Comparison of ENCODE assay signal across 21 cellular contexts in genomic region chr14:106547735-106548550, GRCh38.
A peak's percentile ranks its signal among the peaks of the same experiment; 100 is the strongest.
DNase-seq lines count a peak whose midpoint lies in the region; ATAC-seq, FAIRE-seq and TF ChIP-seq lines count a peak whose summit lies in the region.
"Had no signal": no experiment of that assay in that cellular context is flagged by ENCODE, and none has a peak within 500 bp of the region (broad histone marks: within the 10 kb centered on the region; RNA-seq: fewer than 3 reads in every experiment).

No MANE protein-coding gene starts in this region.

- no peak overlapping the region for H3K4me3 ChIP-seq in HepG2 (replicated peaks in 1 of 3; ENCODE audit: insufficient read depth in 1 of 3, low read depth in 2 of 3, low read length in 3 of 3)
- H3K4me3 ChIP-seq in right lobe of liver: no peak overlapping the region
- no peak overlapping the region for H3K4me3 ChIP-seq in mesendoderm (ENCODE audit: low read length)
- no peak overlapping the region for H3K4me3 ChIP-seq in MM.1S (ENCODE audit: low read length)
- H3K4me3 ChIP-seq: Peyer's patch had no signal

- no peak overlapping the region for H3K18ac ChIP-seq in mesendoderm (ENCODE audit: low read length)

- no peak overlapping the region for H3K4ac ChIP-seq in mesendoderm (ENCODE audit: low read depth, low read length)

- H3K4me1 ChIP-seq in HepG2 (ENCODE audit: insufficient read depth, low read length): no peaks in the 10 kb centered on the region
- H3K4me1 ChIP-seq in right lobe of liver: no peaks in the 10 kb centered on the region
- no peaks in the 10 kb centered on the region for H3K4me1 ChIP-seq in mesendoderm (ENCODE audit: control insufficient read depth, low read depth, low read length)
- H3K4me1 ChIP-seq in MM.1S (ENCODE audit: low read length): no peaks in the 10 kb centered on the region
- H3K4me1 ChIP-seq: BE2C, Peyer's patch had no signal

- H3K4me3 Mint-ChIP-seq in activated CD4-positive, alpha-beta T cell treated with anti-CD3 and anti-CD28 coated beads for 36 hours: no peak overlapping the region
- H3K4me3 Mint-ChIP-seq in activated CD4-positive, alpha-beta T cell treated with anti-CD3 and anti-CD28 coated beads, Interleukin-2, amount 10 ng/mL, durations not matched to agents 24 days and 14 days: no peak overlapping the region
- H3K4me3 Mint-ChIP-seq in activated T-helper 17 cell treated with anti-CD3 and anti-CD28 coated beads, Interleukin-2, amount 50 U/mL, for 72 hours: peak overlapping the region; percentile 10
- H3K4me3 Mint-ChIP-seq: CD4-positive, CD25-positive, alpha-beta regulatory T cell had no signal

- H4K20me1 ChIP-seq in HepG2 (ENCODE audit: insufficient read depth, low read length) (no peaks in the 10 kb centered on the region), MM.1S (ENCODE audit: insufficient read depth, low read length) (no peaks in the 10 kb centered on the region)

- H3K79me2 ChIP-seq in HepG2 (ENCODE audit: insufficient read depth, low read length): no peaks in the 10 kb centered on the region
- no peaks in the 10 kb centered on the region for H3K79me2 ChIP-seq in mesendoderm (ENCODE audit: control insufficient read depth, insufficient read depth, low read length)
- no peaks in the 10 kb centered on the region for H3K79me2 ChIP-seq in MM.1S (ENCODE audit: low read length)

- POLR2A ChIA-PET in activated CD4-positive, alpha-beta T cell treated with anti-CD3 and anti-CD28 coated beads for 36 hours (lab: Charles Lee): no interaction called here
- POLR2A ChIA-PET in HepG2 (lab: Yijun Ruan, JAX): no interaction called here

- H3K36me3 ChIP-seq in HepG2 (replicated peaks in 1 of 2; ENCODE audit: control insufficient read depth in 1 of 2, insufficient read depth in 2 of 2, low read length in 2 of 2) (no peaks in the 10 kb centered on the region), right lobe of liver (no peaks in the 10 kb centered on the region), mesendoderm (ENCODE audit: control insufficient read depth, insufficient read depth, low read length) (no peaks in the 10 kb centered on the region), MM.1S (replicated peaks; ENCODE audit: insufficient read depth, low read length) (no peaks in the 10 kb centered on the region)
- H3K36me3 ChIP-seq: BE2C, Peyer's patch had no signal

- no peak overlapping the region for H3K23ac ChIP-seq in mesendoderm (ENCODE audit: low read length)

- no peak for TF ChIP-seq RAD21 in HepG2 (CRISPR knock-in tag; IDR thresholded peaks at IDR 0.05)

- H3K4me1 Mint-ChIP-seq in activated CD4-positive, alpha-beta T cell treated with anti-CD3 and anti-CD28 coated beads for 36 hours: peaks cover 10% of the 10 kb centered on the region
- peaks cover 7% of the 10 kb centered on the region for H3K4me1 Mint-ChIP-seq in activated CD4-positive, alpha-beta T cell treated with anti-CD3 and anti-CD28 coated beads, Interleukin-2, amount 10 ng/mL, durations not matched to agents 24 days and 14 days
- H3K4me1 Mint-ChIP-seq in activated T-helper 17 cell treated with anti-CD3 and anti-CD28 coated beads, Interleukin-2, amount 50 U/mL, for 72 hours: peaks cover 11% of the 10 kb centered on the region
- H3K4me1 Mint-ChIP-seq: CD4-positive, CD25-positive, alpha-beta regulatory T cell had no signal

- no peaks in the 10 kb centered on the region for H3K9me2 ChIP-seq in MM.1S (replicated peaks; ENCODE audit: insufficient read depth, low read length)

- H3K9me3 ChIP-seq in HepG2 (ENCODE audit: low read length): no peaks in the 10 kb centered on the region
- H3K9me3 ChIP-seq in right lobe of liver: no peaks in the 10 kb centered on the region
- no peaks in the 10 kb centered on the region for H3K9me3 ChIP-seq in MM.1S (replicated peaks; ENCODE audit: insufficient read depth, low read length)
- H3K9me3 ChIP-seq: BE2C, Peyer's patch had no signal

- 31% methylated on average over 4 of the region's 4 CpGs for WGBS in HepG2 (ENCODE audit: low lambda C conversion rate)
- WGBS in right lobe of liver (ENCODE audit: insufficient coverage, low coverage, low lambda C conversion rate, missing lambda C conversion rate): 31% methylated on average over 4 of the region's 4 CpGs
- WGBS in mesendoderm (ENCODE audit: extremely low coverage, insufficient coverage, low lambda C conversion rate): no CpG with 5 or more reads among the region's 4 CpGs

- no peak overlapping the region for H3K27ac ChIP-seq in HepG2 (ENCODE audit: extremely low read length, insufficient read depth, low read length)
- H3K27ac ChIP-seq in right lobe of liver: no peak overlapping the region
- no peak overlapping the region for H3K27ac ChIP-seq in mesendoderm (ENCODE audit: low read depth, low read length)
- H3K27ac ChIP-seq in MM.1S (ENCODE audit: low read length): no peak overlapping the region
- H3K27ac ChIP-seq: Peyer's patch had no signal

- TF ChIP-seq POLR2A in HepG2 (IDR thresholded peaks at IDR 0.05; ENCODE audit: insufficient read depth in 1 of 2, low read depth in 2 of 2, low read length in 2 of 2): no peak
- no peak for TF ChIP-seq POLR2A in right lobe of liver (IDR thresholded peaks at IDR 0.05)

- H4K5ac ChIP-seq in mesendoderm (ENCODE audit: low read length): no peak overlapping the region

- no peak overlapping the region for H2AK5ac ChIP-seq in mesendoderm (ENCODE audit: low read length)

- H2AFZ ChIP-seq in HepG2 (ENCODE audit: low read length): no peak overlapping the region
- no peak overlapping the region for H2AFZ ChIP-seq in MM.1S (ENCODE audit: low read length)

- peak overlapping the region; percentile 1 for H3K27ac Mint-ChIP-seq in activated CD4-positive, alpha-beta T cell treated with anti-CD3 and anti-CD28 coated beads for 36 hours
- no peak overlapping the region for H3K27ac Mint-ChIP-seq in activated CD4-positive, alpha-beta T cell treated with anti-CD3 and anti-CD28 coated beads, Interleukin-2, amount 10 ng/mL, durations not matched to agents 24 days and 14 days
- peak overlapping the region; percentile 45 for H3K27ac Mint-ChIP-seq in activated T-helper 17 cell treated with anti-CD3 and anti-CD28 coated beads, Interleukin-2, amount 50 U/mL, for 72 hours
- H3K27ac Mint-ChIP-seq: CD4-positive, CD25-positive, alpha-beta regulatory T cell had no signal

- H3K27me3 Mint-ChIP-seq in activated CD4-positive, alpha-beta T cell treated with anti-CD3 and anti-CD28 coated beads for 36 hours: peaks cover 11% of the 10 kb centered on the region
- peaks cover 19% of the 10 kb centered on the region for H3K27me3 Mint-ChIP-seq in activated CD4-positive, alpha-beta T cell treated with anti-CD3 and anti-CD28 coated beads, Interleukin-2, amount 10 ng/mL, durations not matched to agents 24 days and 14 days
- H3K27me3 Mint-ChIP-seq in activated T-helper 17 cell treated with anti-CD3 and anti-CD28 coated beads, Interleukin-2, amount 50 U/mL, for 72 hours: peaks cover 2% of the 10 kb centered on the region

- no peak overlapping the region for H3K56ac ChIP-seq in mesendoderm (ENCODE audit: low read length)

- H3K9me3 Mint-ChIP-seq in activated CD4-positive, alpha-beta T cell treated with anti-CD3 and anti-CD28 coated beads for 36 hours (ENCODE audit: low read depth): peaks cover 4% of the 10 kb centered on the region
- no peaks in the 10 kb centered on the region for H3K9me3 Mint-ChIP-seq in activated CD4-positive, alpha-beta T cell treated with anti-CD3 and anti-CD28 coated beads, Interleukin-2, amount 10 ng/mL, durations not matched to agents 24 days and 14 days
- no peaks in the 10 kb centered on the region for H3K9me3 Mint-ChIP-seq in activated T-helper 17 cell treated with anti-CD3 and anti-CD28 coated beads, Interleukin-2, amount 50 U/mL, for 72 hours

- in situ Hi-C loops in HepG2 (cut with HindIII; ENCODE audit: extremely low pct_ligation_motif_present, low pct_unique_long_range_greater_than_20kb): no loop called here

- H3K9ac ChIP-seq in HepG2 (ENCODE audit: insufficient read depth, low read depth, low read length) (no peak overlapping the region), mesendoderm (ENCODE audit: low read length) (no peak overlapping the region), MM.1S (ENCODE audit: low read length) (no peak overlapping the region)

- H3F3A ChIP-seq in MM.1S (ENCODE audit: insufficient read depth, low read length): no peaks in the 10 kb centered on the region

- intact Hi-C loops in activated CD4-positive, alpha-beta T cell treated with anti-CD3 and anti-CD28 coated beads for 36 hours (cut with DNase I, micrococcal nuclease): loop anchor here in 1 of 2 experiments (5.0 kb wide), 1 partner anchor 229 kb away; no protein-coding TSS in a partner anchor
- intact Hi-C loops in activated CD4-positive, alpha-beta T cell treated with anti-CD3 and anti-CD28 coated beads, Interleukin-2, amount 10 ng/mL, durations not matched to agents 24 days and 14 days (cut with micrococcal nuclease): no loop called here
- intact Hi-C loops in HepG2 (cut with micrococcal nuclease; ENCODE audit: unreplicated experiment): no loop called here
- intact Hi-C loops in right lobe of liver (cut with DNase I): no loop called here

- BruUV-seq in HepG2 (replicated peaks; lab: Mats Ljungman, UMichigan): no TSS peak

- TF ChIP-seq EP300 in HepG2 (IDR thresholded peaks at IDR 0.05; ENCODE audit: low read depth in 2 of 2, low read length in 2 of 2): no peak
- no peak for TF ChIP-seq EP300 in HepG2 (CRISPR knock-in tag; IDR thresholded peaks at IDR 0.05; ENCODE audit: borderline replicate concordance)

- CTCF ChIA-PET in activated CD4-positive, alpha-beta T cell treated with anti-CD3 and anti-CD28 coated beads for 36 hours (lab: Charles Lee): no interaction called here
- CTCF ChIA-PET in HepG2 (lab: Yijun Ruan, JAX; ENCODE audit: low intra/inter-chr PET ratio, low total read pairs): no interaction called here

- H3K4me2 ChIP-seq in HepG2 (ENCODE audit: low read depth, low read length) (no peak overlapping the region), mesendoderm (ENCODE audit: low read length) (no peak overlapping the region), MM.1S (ENCODE audit: low read depth, low read length) (no peak overlapping the region)

- H4K8ac ChIP-seq in mesendoderm (ENCODE audit: low read depth, low read length): no peak overlapping the region

- H3K79me1 ChIP-seq in mesendoderm (ENCODE audit: low read length): no peaks in the 10 kb centered on the region

- TF ChIP-seq CTCF in HepG2 (CRISPR knock-in tag; IDR thresholded peaks at IDR 0.05) (no peak), right lobe of liver (IDR thresholded peaks at IDR 0.05) (no peak), MM.1S (IDR thresholded peaks at IDR 0.05; ENCODE audit: low read length) (no peak)

- no peak for DNase-seq in activated CD4-positive, alpha-beta T cell treated with anti-CD3 and anti-CD28 coated beads for 36 hours
- no peak for DNase-seq in activated CD4-positive, alpha-beta T cell treated with anti-CD3 and anti-CD28 coated beads, Interleukin-2, amount 10 ng/mL, durations not matched to agents 24 days and 14 days
- DNase-seq in HepG2 (ENCODE audit: low spot score): no peak
- no peak for DNase-seq in right lobe of liver
- DNase-seq in mesendoderm: no peak
- DNase-seq in MM.1S: no peak
- DNase-seq: 8988T; BE2C; CD4-positive, CD25-positive, alpha-beta regulatory T cell; COR-L47; DMS 273 treated with DMSO at 0.1 percent for 48 hours; DND-41; HCEC 1CT; NCI-H1105; NCI-H2081; NCI-H2171 treated with DMSO at 0.1 percent for 48 hours; NCI-H446 treated with DMSO at 0.1 percent for 48 hours; NCI-H69; Peyer's patch had no signal

- peak; percentile 70 for ATAC-seq in activated CD4-positive, alpha-beta T cell treated with anti-CD3 and anti-CD28 coated beads for 36 hours
- ATAC-seq in HepG2 (no peak), right lobe of liver (no peak), HG02840 (IDR thresholded peaks at IDR 0.05; ENCODE audit: low FRiP score, unreplicated experiment) (no peak)
- ATAC-seq in activated T-helper 17 cell treated with anti-CD3 and anti-CD28 coated beads, Interleukin-2, amount 50 U/mL, for 72 hours (replicated peaks): peak; percentile 89

- H3K36me3 Mint-ChIP-seq in activated CD4-positive, alpha-beta T cell treated with anti-CD3 and anti-CD28 coated beads for 36 hours (ENCODE audit: low read depth): no peaks in the 10 kb centered on the region
- H3K36me3 Mint-ChIP-seq in activated CD4-positive, alpha-beta T cell treated with anti-CD3 and anti-CD28 coated beads, Interleukin-2, amount 10 ng/mL, durations not matched to agents 24 days and 14 days (ENCODE audit: low read depth): no peaks in the 10 kb centered on the region
- no peaks in the 10 kb centered on the region for H3K36me3 Mint-ChIP-seq in activated T-helper 17 cell treated with anti-CD3 and anti-CD28 coated beads, Interleukin-2, amount 50 U/mL, for 72 hours (ENCODE audit: low read depth)
- H3K36me3 Mint-ChIP-seq: CD4-positive, CD25-positive, alpha-beta regulatory T cell had no signal

- no peak overlapping the region for H2BK5ac ChIP-seq in mesendoderm (ENCODE audit: low read length)

- no peak overlapping the region for H2BK120ac ChIP-seq in mesendoderm (ENCODE audit: low read depth, low read length)

- no peak overlapping the region for H2BK15ac ChIP-seq in mesendoderm (replicated peaks; ENCODE audit: low read depth)

- no peak for FAIRE-seq in HepG2 (lab: Jason Lieb, UNC)

- H3K27me3 ChIP-seq in HepG2 (ENCODE audit: control insufficient read depth in 1 of 2, insufficient read depth in 2 of 2, low read length in 2 of 2) (no peaks in the 10 kb centered on the region; a peak in 1 of 5 replicates), right lobe of liver (no peaks in the 10 kb centered on the region), mesendoderm (ENCODE audit: insufficient read depth, low read length, poor library complexity) (no peaks in the 10 kb centered on the region), MM.1S (replicated peaks; ENCODE audit: insufficient read depth, low read length) (no peaks in the 10 kb centered on the region)
- H3K27me3 ChIP-seq: BE2C, Peyer's patch had no signal

Comparison
In these comparisons a context has a peak if more than half of its experiments do, and no peak if none do; other contexts are left out.
1. ATAC-seq: peak in activated CD4-positive, alpha-beta T cell treated with anti-CD3 and anti-CD28 coated beads for 36 hours (single experiment) and activated T-helper 17 cell treated with anti-CD3 and anti-CD28 coated beads, Interleukin-2, amount 50 U/mL, for 72 hours (single experiment); none in HepG2 (single experiment), right lobe of liver (0 of 4) and HG02840 (single experiment).